ENCODE assay signal across 25 cellular contexts in the genomic region with DNA sequence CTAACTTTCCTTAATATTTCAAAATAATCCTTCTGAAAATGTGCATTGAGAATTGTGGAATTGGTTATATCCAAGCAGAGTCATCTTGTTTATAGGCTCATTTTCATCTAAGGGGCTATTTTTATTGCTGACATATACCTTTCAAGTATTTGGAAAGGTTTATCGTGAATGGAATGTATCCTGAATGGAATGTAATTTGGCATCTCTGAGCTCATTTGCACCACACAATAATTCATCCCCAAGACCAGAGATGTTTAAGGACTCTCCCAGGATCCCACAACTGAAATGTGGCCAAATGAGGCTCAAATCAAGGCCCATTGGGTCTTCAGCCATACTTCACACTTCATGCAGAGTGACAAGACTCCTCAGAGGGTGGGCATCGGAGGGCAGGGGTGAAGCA.
"Had no signal": no experiment of that assay in that cellular context is flagged by ENCODE, and none has a peak within 500 bp of the region (broad histone marks: within the 10 kb centered on the region; RNA-seq: fewer than 3 reads in every experiment).

No MANE protein-coding gene starts in this region.

- H3K36me3 ChIP-seq: gastrocnemius medialis, neutrophil, prostate gland, right atrium auricular region, sigmoid colon, spleen, tibial artery had no signal

- DNase-seq: cerebellar nuclear complex; cortex of kidney; foreskin fibroblast; gastrocnemius medialis; head of caudate nucleus; kidney; mucosa of descending colon; naive thymus-derived CD8-positive, alpha-beta T cell; sigmoid colon; spleen; stimulated activated CD4-positive, alpha-beta T cell treated with anti-CD3 and anti-CD28 coated beads, Interleukin-4, amount 100 ng/mL, for 4 hours; stimulated activated naive CD8-positive, alpha-beta T cell treated with anti-CD3 and anti-CD28 coated beads, Interleukin-15, Interleukin-2, amounts not matched to agents 100 U/mL and 50 U/mL, for 24 hours; substantia nigra; testis; tibial artery had no signal

- H3K9me3 ChIP-seq: gastrocnemius medialis, mucosa of descending colon, neutrophil, prostate gland, right atrium auricular region, sigmoid colon, spleen, testis, tibial artery had no signal

- H3K27ac ChIP-seq: gastrocnemius medialis, neutrophil, parathyroid adenoma, prostate gland, right atrium auricular region, sigmoid colon, skin epidermis, spleen, testis, tibial artery had no signal

- ATAC-seq: gastrocnemius medialis; mucosa of descending colon; naive thymus-derived CD8-positive, alpha-beta T cell; stimulated activated memory B cell treated with anti-CD40 and anti-IgM and Interleukin-4, amounts not matched to agents 10 μg/mL and 1 μg/mL and 100 μg/mL, for 72 hours; stimulated activated naive CD8-positive, alpha-beta T cell treated with anti-CD3 and anti-CD28 coated beads, Interleukin-15, Interleukin-2, amounts not matched to agents 100 U/mL and 50 U/mL, for 24 hours had no signal

- H3K27me3 ChIP-seq: gastrocnemius medialis, right atrium auricular region, sigmoid colon, spleen, testis, tibial artery had no signal

- H3K36me3 Mint-ChIP-seq: memory B cell; naive thymus-derived CD8-positive, alpha-beta T cell; stimulated activated memory B cell treated with anti-CD40 and anti-IgM and Interleukin-4, amounts not matched to agents 10 μg/mL and 1 μg/mL and 100 μg/mL, for 72 hours; type B pancreatic cell had no signal

- H3K27ac Mint-ChIP-seq: memory B cell; stimulated activated memory B cell treated with anti-CD40 and anti-IgM and Interleukin-4, amounts not matched to agents 10 μg/mL and 1 μg/mL and 100 μg/mL, for 72 hours; type B pancreatic cell had no signal

- H3K79me2 ChIP-seq: parathyroid adenoma had no signal

- FAIRE-seq: kidney had no signal

- H3K4me3 ChIP-seq: gastrocnemius medialis, lung, mucosa of descending colon, prostate gland, right atrium auricular region, sigmoid colon, skin epidermis, spleen, testis, tibial artery had no signal

- H3K27me3 Mint-ChIP-seq: memory B cell; stimulated activated memory B cell treated with anti-CD40 and anti-IgM and Interleukin-4, amounts not matched to agents 10 μg/mL and 1 μg/mL and 100 μg/mL, for 72 hours had no signal

- H3K9ac ChIP-seq: parathyroid adenoma had no signal

- H2AFZ ChIP-seq: parathyroid adenoma had no signal

- H3K4me3 Mint-ChIP-seq: memory B cell; naive thymus-derived CD8-positive, alpha-beta T cell; neural crest cell; stimulated activated memory B cell treated with anti-CD40 and anti-IgM and Interleukin-4, amounts not matched to agents 10 μg/mL and 1 μg/mL and 100 μg/mL, for 72 hours; type B pancreatic cell had no signal

- H3K9me3 Mint-ChIP-seq: memory B cell; naive thymus-derived CD8-positive, alpha-beta T cell; neural crest cell had no signal

- H3K4me1 ChIP-seq: prostate gland had no signal
